Comparison of ENCODE assay signal across 27 cellular contexts in genomic region chr16:81357711-81358270, GRCh38.
"Had no signal": no experiment of that assay in that cellular context is flagged by ENCODE, and none has a peak within 500 bp of the region (broad histone marks: within the 10 kb centered on the region; RNA-seq: fewer than 3 reads in every experiment).

No MANE protein-coding gene starts in this region.

- H3K27ac Mint-ChIP-seq: naive thymus-derived CD4-positive, alpha-beta T cell; nephron; neural progenitor cell; stimulated activated memory B cell treated with anti-CD40 and anti-IgM and Interleukin-4, amounts not matched to agents 10 μg/mL and 1 μg/mL and 100 μg/mL, for 72 hours had no signal

- H3K4me3 ChIP-seq: dorsolateral prefrontal cortex, gastroesophageal sphincter, heart left ventricle, hepatocyte, left lung, neural progenitor cell, psoas muscle, sigmoid colon, thoracic aorta, tibial nerve, upper lobe of left lung had no signal

- H3K27me3 Mint-ChIP-seq: naive thymus-derived CD4-positive, alpha-beta T cell; stimulated activated memory B cell treated with anti-CD40 and anti-IgM and Interleukin-4, amounts not matched to agents 10 μg/mL and 1 μg/mL and 100 μg/mL, for 72 hours had no signal

- DNase-seq: dorsolateral prefrontal cortex; effector CD4-positive, alpha-beta T cell; foreskin fibroblast; heart left ventricle; left cardiac atrium; left lung; mesendoderm; midbrain; naive thymus-derived CD4-positive, alpha-beta T cell; nucleus accumbens; posterior cingulate gyrus; psoas muscle; right cardiac atrium; sigmoid colon; stimulated activated CD4-positive, alpha-beta T cell treated with anti-CD3 and anti-CD28 coated beads, Interleukin-4, amount 100 ng/mL, for 4 hours; stimulated activated naive CD8-positive, alpha-beta T cell treated with anti-CD3 and anti-CD28 coated beads, Interleukin-15, Interleukin-2, amounts not matched to agents 100 U/mL and 50 U/mL, for 24 hours; upper lobe of left lung had no signal

- FAIRE-seq: colon, islet of Langerhans, urothelium cell line had no signal

- H3K9me3 Mint-ChIP-seq: nephron, neural progenitor cell had no signal

- H3K4me3 Mint-ChIP-seq: naive thymus-derived CD4-positive, alpha-beta T cell; nephron; neural progenitor cell; stimulated activated memory B cell treated with anti-CD40 and anti-IgM and Interleukin-4, amounts not matched to agents 10 μg/mL and 1 μg/mL and 100 μg/mL, for 72 hours had no signal

- H3K4me1 Mint-ChIP-seq: nephron; neural progenitor cell; stimulated activated memory B cell treated with anti-CD40 and anti-IgM and Interleukin-4, amounts not matched to agents 10 μg/mL and 1 μg/mL and 100 μg/mL, for 72 hours had no signal
